19 cellular contexts compared by ENCODE assay signal in genomic region chr4:88653371-88653946, GRCh38. TPM values are rescaled to one million over a fixed set of nuclear protein-coding genes. Genes with fewer than 3 reads are reported as not detected.
A peak's percentile ranks its signal among the peaks of the same experiment; 100 is the strongest.
DNase-seq lines count a peak whose midpoint lies in the region; ATAC-seq and TF ChIP-seq lines count a peak whose summit lies in the region.
"Had no signal": no experiment of that assay in that cellular context is flagged by ENCODE, and none has a peak within 500 bp of the region (broad histone marks: within the 10 kb centered on the region; RNA-seq: fewer than 3 reads in every experiment).

No MANE protein-coding gene starts in this region.

- CTCF ChIA-PET in activated naive CD4-positive, alpha-beta T cell treated with anti-CD3 and anti-CD28 coated beads, Interleukin-2, amount 10 ng/mL, durations not matched to agents 7 days and 5 days (lab: Charles Lee): interaction anchor here (1.3 to 2.2 kb wide), 2 partner anchors 114 to 116 kb away, joined by 3 to 8 read pairs; no protein-coding TSS in a partner anchor
- CTCF ChIA-PET in T-cell (lab: Charles Lee): interaction anchor here in 1 of 2 donors (1.1 kb wide), 1 partner anchor 114 kb away, joined by 3 read pairs; no protein-coding TSS in a partner anchor

- H3K9me3 ChIP-seq in mucosa of descending colon: no peaks in the 10 kb centered on the region
- H3K9me3 ChIP-seq: A549 had no signal

- H3K4me3 Mint-ChIP-seq in activated naive CD4-positive, alpha-beta T cell treated with anti-CD3 and anti-CD28 coated beads, Interleukin-2, amount 10 ng/mL, durations not matched to agents 7 days and 5 days: no peak overlapping the region
- H3K4me3 Mint-ChIP-seq in T-cell (no peak overlapping the region), memory B cell (no peak overlapping the region)
- H3K4me3 Mint-ChIP-seq: CD14-positive monocyte had no signal

- H3K27me3 ChIP-seq in brain microvascular endothelial cell (replicated peaks): no peaks in the 10 kb centered on the region

- H3K4me1 Mint-ChIP-seq in activated naive CD4-positive, alpha-beta T cell treated with anti-CD3 and anti-CD28 coated beads, Interleukin-2, amount 10 ng/mL, durations not matched to agents 7 days and 5 days: no peaks in the 10 kb centered on the region
- peaks cover 39 to 50% (median 50%) of the 10 kb centered on the region in 3 donors for H3K4me1 Mint-ChIP-seq in T-cell
- peaks cover 8% of the 10 kb centered on the region for H3K4me1 Mint-ChIP-seq in memory B cell
- H3K4me1 Mint-ChIP-seq: CD14-positive monocyte had no signal

- H3K27me3 Mint-ChIP-seq in activated naive CD4-positive, alpha-beta T cell treated with anti-CD3 and anti-CD28 coated beads, Interleukin-2, amount 10 ng/mL, durations not matched to agents 7 days and 5 days: no peaks in the 10 kb centered on the region
- H3K27me3 Mint-ChIP-seq in T-cell (no peaks in the 10 kb centered on the region), memory B cell (no peaks in the 10 kb centered on the region)

- intact Hi-C loops in mucosa of descending colon (cut with DNase I, micrococcal nuclease): no loop called here

- peaks cover 0 to 20% of the 10 kb centered on the region in 2 donors for H3K36me3 Mint-ChIP-seq in activated naive CD4-positive, alpha-beta T cell treated with anti-CD3 and anti-CD28 coated beads, Interleukin-2, amount 50 U/mL, for 72 hours
- peaks cover 27% of the 10 kb centered on the region for H3K36me3 Mint-ChIP-seq in activated naive CD4-positive, alpha-beta T cell treated with anti-CD3 and anti-CD28 coated beads, Interleukin-2, amount 10 ng/mL, durations not matched to agents 7 days and 5 days
- H3K36me3 Mint-ChIP-seq in T-cell (peaks cover 40% of the 10 kb centered on the region), memory B cell (peaks cover 36% of the 10 kb centered on the region)

- no peaks in the 10 kb centered on the region for H3K4me1 ChIP-seq in mucosa of descending colon (ENCODE audit: low read depth)
- H3K4me1 ChIP-seq: A549 had no signal

- in situ Hi-C loops in brain microvascular endothelial cell (cut with HindIII; ENCODE audit: low pct_ligation_motif_present, low sequenced_read_pairs): no loop called here

- TF ChIP-seq CTCF in mucosa of descending colon (IDR thresholded peaks at IDR 0.05): no peak
- TF ChIP-seq CTCF in brain microvascular endothelial cell (IDR thresholded peaks at IDR 0.05; ENCODE audit: low read depth, low read length, missing control alignments): no peak

- peak overlapping the region; percentile 14 to 79 for H3K27ac Mint-ChIP-seq in activated naive CD4-positive, alpha-beta T cell treated with anti-CD3 and anti-CD28 coated beads, Interleukin-2, amount 50 U/mL, for 72 hours
- H3K27ac Mint-ChIP-seq in activated naive CD4-positive, alpha-beta T cell treated with anti-CD3 and anti-CD28 coated beads, Interleukin-2, amount 10 ng/mL, durations not matched to agents 7 days and 5 days: no peak overlapping the region
- H3K27ac Mint-ChIP-seq in T-cell (peak overlapping the region; percentile 30 to 44), memory B cell (peak overlapping the region; percentile 58)

- H3K36me3 ChIP-seq in mucosa of descending colon (ENCODE audit: low read depth) (no peaks in the 10 kb centered on the region), brain microvascular endothelial cell (replicated peaks) (no peaks in the 10 kb centered on the region)

- POLR2A ChIA-PET in T-cell (lab: Charles Lee): interaction anchor here in 1 of 2 donors (0.7 kb wide), 1 partner anchor 307 kb away, joined by 3 read pairs; no protein-coding TSS in a partner anchor

- no peaks in the 10 kb centered on the region for H3K9me3 Mint-ChIP-seq in activated naive CD4-positive, alpha-beta T cell treated with anti-CD3 and anti-CD28 coated beads, Interleukin-2, amount 50 U/mL, for 72 hours
- no peaks in the 10 kb centered on the region for H3K9me3 Mint-ChIP-seq in activated naive CD4-positive, alpha-beta T cell treated with anti-CD3 and anti-CD28 coated beads, Interleukin-2, amount 10 ng/mL, durations not matched to agents 7 days and 5 days
- H3K9me3 Mint-ChIP-seq in T-cell (no peaks in the 10 kb centered on the region), memory B cell (no peaks in the 10 kb centered on the region)
- H3K9me3 Mint-ChIP-seq: CD14-positive monocyte had no signal

- no peak for ATAC-seq in activated naive CD4-positive, alpha-beta T cell treated with anti-CD3 and anti-CD28 coated beads, Interleukin-2, amount 50 U/mL, for 72 hours
- no peak for ATAC-seq in T-cell (replicated peaks in 1 of 4)
- ATAC-seq in memory B cell (ENCODE audit: low read depth): no peak
- ATAC-seq in mucosa of descending colon: no peak
- ATAC-seq: A549 had no signal

- H3K4me3 ChIP-seq in mucosa of descending colon (no peak overlapping the region), brain microvascular endothelial cell (ENCODE audit: low read depth, low read length) (no peak overlapping the region)
- H3K4me3 ChIP-seq: A549, PC-9 had no signal

- H3K27ac ChIP-seq in brain microvascular endothelial cell: no peak overlapping the region
- H3K27ac ChIP-seq: A549, HL-60, PC-9 had no signal

- DNase-seq in activated naive CD4-positive, alpha-beta T cell treated with anti-CD3 and anti-CD28 coated beads, Interleukin-2, amount 50 U/mL, for 72 hours (ENCODE audit: low spot score in 2 of 2): no peak
- DNase-seq in activated naive CD4-positive, alpha-beta T cell treated with anti-CD3 and anti-CD28 coated beads, Interleukin-2, amount 10 ng/mL, durations not matched to agents 7 days and 5 days: no peak
- DNase-seq in T-cell (no peak), memory B cell (ENCODE audit: low spot score in 2 of 2) (no peak), DMS53 (lab: John Stamatoyannopoulos, UW) (no peak), NAMALWA (ENCODE audit: low spot score) (no peak), mucosa of descending colon (no peak), brain microvascular endothelial cell (no peak)
- DNase-seq: GF-D8, GOT3, KBM-7, NCI-H1105, NCI-H187 treated with DMSO at 0.1 percent for 48 hours, NCI-H446, NCI-H774, PC-9 had no signal

RNA-seq across cellular contexts. Expression of gene NAP1L5, which starts 44.2 kb away (rescaled TPM):
- total RNA-seq in activated naive CD4-positive, alpha-beta T cell treated with anti-CD3 and anti-CD28 coated beads, Interleukin-2, amount 50 U/mL, for 72 hours: 1 to 10 TPM; 2.8 to 2.9 TPM
- total RNA-seq in T-cell (10 to 100 TPM in 2 of 5 donors, 1 to 10 TPM in 3; 1.2 to 10.4 (median 2.3) TPM), mucosa of descending colon (1 to 10 TPM; 1.1 to 5.8 (median 1.7) TPM)
